In genomic region chr7:21960922-21961321, GRCh38 we compare ENCODE assay signal across 17 cellular contexts. TPM values are rescaled to one million over a fixed set of nuclear protein-coding genes. Genes with fewer than 3 reads are reported as not detected.
DNase-seq lines count a peak whose midpoint lies in the region; ATAC-seq, FAIRE-seq and TF ChIP-seq lines count a peak whose summit lies in the region.
"Had no signal": no experiment of that assay in that cellular context is flagged by ENCODE, and none has a peak within 500 bp of the region (broad histone marks: within the 10 kb centered on the region; RNA-seq: fewer than 3 reads in every experiment).

No MANE protein-coding gene starts in this region.

- DNase-seq in GM03348 (ENCODE audit: low spot score) (peak; percentile 78), RCC 7860 (ENCODE audit: low spot score) (peak; percentile 72), epithelial cell of esophagus (ENCODE audit: low read depth) (peak; percentile 77), osteocyte (ENCODE audit: extremely low spot score, unreplicated experiment) (no peak), heart left ventricle (no peak), globus pallidus (ENCODE audit: low spot score) (no peak)
- DNase-seq: activated CD8-positive, alpha-beta memory T cell treated with anti-CD3 and anti-CD28 coated beads for 24 hours; activated naive CD4-positive, alpha-beta T cell treated with anti-CD3 and anti-CD28 coated beads, Interleukin-2, amount 50 U/mL, for 16 hours; dorsolateral prefrontal cortex; H7; NCI-H2107; psoas muscle had no signal

- no peak overlapping the region for H3K27ac ChIP-seq in heart left ventricle
- H3K27ac ChIP-seq: dorsolateral prefrontal cortex, psoas muscle, suprapubic skin had no signal

- no peaks in the 10 kb centered on the region for H3K36me3 Mint-ChIP-seq in osteocyte (ENCODE audit: unreplicated experiment)

- no peak for TF ChIP-seq POLR2A in heart left ventricle (IDR thresholded peaks at IDR 0.05)

- intact Hi-C loops in heart left ventricle (cut with DNase I), result no loop called here

- peak overlapping the region; percentile 62 for H3K27ac Mint-ChIP-seq in osteocyte (ENCODE audit: unreplicated experiment)

- WGBS in heart left ventricle, 4 donors, result 90 to 96% (median 95%) methylated on average over 3 of the region's 3 CpGs

- peaks cover 16% of the 10 kb centered on the region for H3K4me1 Mint-ChIP-seq in osteocyte (ENCODE audit: unreplicated experiment)

- H3K36me3 ChIP-seq in heart left ventricle, result no peaks in the 10 kb centered on the region
- H3K36me3 ChIP-seq: suprapubic skin had no signal

- no peaks in the 10 kb centered on the region for H3K27me3 Mint-ChIP-seq in osteocyte (ENCODE audit: unreplicated experiment)

- H3K9me3 Mint-ChIP-seq in osteocyte (ENCODE audit: unreplicated experiment), result no peaks in the 10 kb centered on the region

- no peaks in the 10 kb centered on the region for H3K4me1 ChIP-seq in heart left ventricle
- H3K4me1 ChIP-seq: psoas muscle, suprapubic skin had no signal

- no peak for TF ChIP-seq CTCF in epithelial cell of esophagus (IDR thresholded peaks at IDR 0.05; ENCODE audit: insufficient read depth, low read depth, low read length, missing control alignments)
- no peak for TF ChIP-seq CTCF in osteocyte (IDR thresholded peaks at IDR 0.05)
- no peak for TF ChIP-seq CTCF in heart left ventricle (IDR thresholded peaks at IDR 0.05)

- no peak overlapping the region for H3K4me3 ChIP-seq in epithelial cell of esophagus (ENCODE audit: low read length)
- H3K4me3 ChIP-seq in heart left ventricle, result no peak overlapping the region
- H3K4me3 ChIP-seq: dorsolateral prefrontal cortex, psoas muscle, suprapubic skin had no signal

- H3K4me3 Mint-ChIP-seq in osteocyte (ENCODE audit: unreplicated experiment), result no peak overlapping the region

- H3K27me3 ChIP-seq in heart left ventricle, result no peaks in the 10 kb centered on the region
- H3K27me3 ChIP-seq: suprapubic skin had no signal

- no peaks in the 10 kb centered on the region for H3K9me3 ChIP-seq in heart left ventricle
- H3K9me3 ChIP-seq: psoas muscle, suprapubic skin had no signal

- no peak for ATAC-seq in heart left ventricle
- no peak for ATAC-seq in HG03460 (IDR thresholded peaks at IDR 0.05; ENCODE audit: unreplicated experiment)
- ATAC-seq in HG03565 (IDR thresholded peaks at IDR 0.05; ENCODE audit: unreplicated experiment), result no peak
- ATAC-seq: psoas muscle had no signal

- FAIRE-seq in RCC 7860 (lab: Jason Lieb, UNC), result peak; percentile 78
- FAIRE-seq: GM12892, GM19239 had no signal

RNA-seq across cellular contexts. Expression of gene CDCA7L, which starts 15.2 kb away (rescaled TPM):
- total RNA-seq in osteocyte (23.8 and 26.3 TPM in 2 replicates), heart left ventricle (10 to 100 TPM; 20.2 to 53.4 (median 45.5) TPM)
- 10 to 100 TPM; 15.6 to 18.1 TPM for polyA plus RNA-seq in heart left ventricle

Comparison
In these comparisons a context has a peak if more than half of its experiments do, and no peak if none do; other contexts are left out.
1. DNase-seq: peak in GM03348 (single experiment), RCC 7860 (single experiment) and epithelial cell of esophagus (single experiment); none in osteocyte (single experiment), heart left ventricle (0 of 5) and globus pallidus (single experiment).